ENCODE assay signal across 1 cellular context in genomic region chr1:30822966-30823581, GRCh38.
TF ChIP-seq lines count a peak whose summit lies in the region.

No MANE protein-coding gene starts in this region.

TF ChIP-seq in SK-N-SH treated with all-trans-retinoic acid at 6 μM for 48 hours, 23 proteins besides CTCF, POLR2A, EP300 and RAD21 (continued from another document):
- TF ChIP-seq TSHZ2 (CRISPR knock-in tag; IDR thresholded peaks at IDR 0.05) (no peak), TCF4 (CRISPR knock-in tag; IDR thresholded peaks at IDR 0.05; ENCODE audit: borderline replicate concordance) (no peak), CSDC2 (CRISPR knock-in tag; IDR thresholded peaks at IDR 0.05) (no peak), BACH2 (CRISPR knock-in tag; IDR thresholded peaks at IDR 0.05; ENCODE audit: borderline replicate concordance) (no peak)
